Comparison of ENCODE assay signal across 10 cellular contexts in the genomic region with DNA sequence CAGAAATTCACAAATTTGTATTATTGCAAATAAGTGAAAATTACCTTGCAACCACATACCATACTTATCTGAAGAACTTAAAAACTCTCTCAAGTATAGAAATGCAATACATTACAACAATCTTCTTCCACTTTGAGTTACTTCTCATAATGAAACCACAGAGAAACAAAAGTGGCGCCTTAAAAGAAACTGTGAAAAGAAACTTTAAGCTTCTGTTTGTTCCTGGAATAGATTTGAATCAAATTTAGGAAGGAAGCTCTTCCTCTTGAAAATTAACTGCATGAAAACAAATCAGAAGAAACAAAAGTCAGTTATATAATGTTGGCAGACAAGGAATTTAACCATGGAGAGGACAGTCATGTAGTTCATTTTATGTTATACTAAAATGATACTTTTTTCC. TPM values are rescaled to one million over a fixed set of nuclear protein-coding genes. Genes with fewer than 3 reads are reported as not detected.
A peak's percentile ranks its signal among the peaks of the same experiment; 100 is the strongest.
DNase-seq lines count a peak whose midpoint lies in the region; ATAC-seq, FAIRE-seq and TF ChIP-seq lines count a peak whose summit lies in the region.
"Had no signal": no experiment of that assay in that cellular context is flagged by ENCODE, and none has a peak within 500 bp of the region (broad histone marks: within the 10 kb centered on the region; RNA-seq: fewer than 3 reads in every experiment).

No MANE protein-coding gene starts in this region.

- H3K4me3 ChIP-seq in liver (ENCODE audit: low read depth in 1 of 3, low read length in 3 of 3), result no peak overlapping the region
- no peak overlapping the region for H3K4me3 ChIP-seq in HepG2 (replicated peaks in 1 of 3; ENCODE audit: insufficient read depth in 1 of 3, low read depth in 2 of 3, low read length in 3 of 3)
- no peak overlapping the region for H3K4me3 ChIP-seq in upper lobe of right lung
- H3K4me3 ChIP-seq in tibial artery, result no peak overlapping the region

- no TSS peak for BruUV-seq in HepG2 (replicated peaks; lab: Mats Ljungman, UMichigan)

- no peak for TF ChIP-seq POLR2A in HepG2 (IDR thresholded peaks at IDR 0.05; ENCODE audit: insufficient read depth in 1 of 2, low read depth in 2 of 2, low read length in 2 of 2)

- WGBS in liver, result 72% methylated on average over 1 of the region's 1 CpG
- 94% methylated on average over 1 of the region's 1 CpG for WGBS in HepG2 (ENCODE audit: low lambda C conversion rate)

- H3K9me3 Mint-ChIP-seq in activated CD4-positive, alpha-beta memory T cell treated with anti-CD3 and anti-CD28 coated beads, Interleukin-2, amount 10 ng/mL, durations not matched to agents 7 days and 5 days, result peaks cover 25% of the 10 kb centered on the region

- in situ Hi-C loops in HepG2 (cut with HindIII; ENCODE audit: extremely low pct_ligation_motif_present, low pct_unique_long_range_greater_than_20kb), result no loop called here

- no peak for DNase-seq in HepG2 (ENCODE audit: low spot score)
- no peak for DNase-seq in activated CD4-positive, alpha-beta memory T cell treated with anti-CD3 and anti-CD28 coated beads, Interleukin-2, amount 10 ng/mL, durations not matched to agents 7 days and 5 days
- DNase-seq in upper lobe of right lung, result no peak
- no peak for DNase-seq in NCI-H2227 (lab: John Stamatoyannopoulos, UW; ENCODE audit: unreplicated experiment)
- DNase-seq in glomerular visceral epithelial cell (ENCODE audit: extremely low spot score), result no peak
- DNase-seq in tibial artery, result no peak
- DNase-seq: stimulated activated CD4-positive, alpha-beta T cell treated with anti-CD3 and anti-CD28 coated beads, Interleukin-12 subunit alpha, Interleukin-12 subunit beta, amount 100 ng/mL, for 4 hours had no signal

- no peaks in the 10 kb centered on the region for H3K79me2 ChIP-seq in HepG2 (ENCODE audit: insufficient read depth, low read length)

- H3K27me3 ChIP-seq in liver (ENCODE audit: control insufficient read depth in 4 of 4, insufficient read depth in 4 of 4, low read length in 3 of 4) (no peaks in the 10 kb centered on the region), HepG2 (ENCODE audit: control insufficient read depth in 1 of 2, insufficient read depth in 2 of 2, low read length in 2 of 2) (no peaks in the 10 kb centered on the region), upper lobe of right lung (no peaks in the 10 kb centered on the region), tibial artery (no peaks in the 10 kb centered on the region)

- H3K9me3 ChIP-seq in liver (ENCODE audit: control insufficient read depth in 4 of 4, low read length in 3 of 4) (no peaks in the 10 kb centered on the region), HepG2 (ENCODE audit: low read length) (no peaks in the 10 kb centered on the region), upper lobe of right lung (no peaks in the 10 kb centered on the region), tibial artery (no peaks in the 10 kb centered on the region)

- no peaks in the 10 kb centered on the region for H3K36me3 ChIP-seq in liver (ENCODE audit: control insufficient read depth in 4 of 4, insufficient read depth in 3 of 4, low read depth in 1 of 4, low read length in 3 of 4)
- no peaks in the 10 kb centered on the region for H3K36me3 ChIP-seq in HepG2 (replicated peaks in 1 of 2; ENCODE audit: control insufficient read depth in 1 of 2, insufficient read depth in 2 of 2, low read length in 2 of 2)
- H3K36me3 ChIP-seq in upper lobe of right lung, result no peaks in the 10 kb centered on the region
- H3K36me3 ChIP-seq in tibial artery, result no peaks in the 10 kb centered on the region

- TF ChIP-seq EP300 in HepG2 (IDR thresholded peaks at IDR 0.05; ENCODE audit: low read depth in 2 of 2, low read length in 2 of 2), result no peak
- TF ChIP-seq EP300 in HepG2 (CRISPR knock-in tag; IDR thresholded peaks at IDR 0.05; ENCODE audit: borderline replicate concordance), result no peak

- peaks cover 15 to 28% (median 18%) of the 10 kb centered on the region in 4 donors for H3K4me1 ChIP-seq in liver (ENCODE audit: control insufficient read depth in 4 of 4, insufficient read depth in 4 of 4, low read length in 3 of 4)
- H3K4me1 ChIP-seq in HepG2 (ENCODE audit: insufficient read depth, low read length), result peaks cover 25% of the 10 kb centered on the region
- peaks cover 34% of the 10 kb centered on the region for H3K4me1 ChIP-seq in upper lobe of right lung
- peaks cover 0 to under 1% (median 0%) of the 10 kb centered on the region in 4 donors for H3K4me1 ChIP-seq in tibial artery

- peaks cover 43% of the 10 kb centered on the region for H3K36me3 Mint-ChIP-seq in activated CD4-positive, alpha-beta memory T cell treated with anti-CD3 and anti-CD28 coated beads, Interleukin-2, amount 10 ng/mL, durations not matched to agents 7 days and 5 days (ENCODE audit: low read depth)

- TF ChIP-seq RAD21 in liver (IDR thresholded peaks at IDR 0.05) (no peak), HepG2 (CRISPR knock-in tag; IDR thresholded peaks at IDR 0.05) (no peak)

- no peak overlapping the region for H3K4me2 ChIP-seq in HepG2 (ENCODE audit: low read depth, low read length)

- intact Hi-C loops in HepG2 (cut with micrococcal nuclease; ENCODE audit: unreplicated experiment) (no loop called here), upper lobe of right lung (cut with DNase I) (no loop called here), tibial artery (cut with DNase I; ENCODE audit: low total_unique reads) (no loop called here)

- POLR2A ChIA-PET in HepG2 (lab: Yijun Ruan, JAX), result no interaction called here
- POLR2A ChIA-PET in activated CD4-positive, alpha-beta memory T cell treated with anti-CD3 and anti-CD28 coated beads, Interleukin-2, amount 10 ng/mL, durations not matched to agents 7 days and 5 days (lab: Charles Lee), result interaction anchor here (1.1 to 6.7 kb wide), 9 partner anchors 11 to 68 kb away, joined by 3 to 54 read pairs (median 8); a partner anchor contains a TSS

- peak overlapping the region; percentile 49 for H3K4me3 Mint-ChIP-seq in activated CD4-positive, alpha-beta memory T cell treated with anti-CD3 and anti-CD28 coated beads, Interleukin-2, amount 10 ng/mL, durations not matched to agents 7 days and 5 days

- TF ChIP-seq CTCF in liver (IDR thresholded peaks at IDR 0.05; ENCODE audit: low read depth, low read length, missing input control) (no peak), HepG2 (CRISPR knock-in tag; IDR thresholded peaks at IDR 0.05) (no peak), upper lobe of right lung (IDR thresholded peaks at IDR 0.05) (no peak), tibial artery (IDR thresholded peaks at IDR 0.05) (no peak)

- no peak for FAIRE-seq in HepG2 (lab: Jason Lieb, UNC)
- FAIRE-seq: frontal cortex had no signal

- no peak overlapping the region for H2AFZ ChIP-seq in HepG2 (ENCODE audit: low read length)

- H3K9ac ChIP-seq in liver (ENCODE audit: low read depth in 1 of 2, low read length in 2 of 2) (no peak overlapping the region), HepG2 (ENCODE audit: insufficient read depth, low read depth, low read length) (no peak overlapping the region)

- CTCF ChIA-PET in HepG2 (lab: Yijun Ruan, JAX; ENCODE audit: low intra/inter-chr PET ratio, low total read pairs), result no interaction called here
- CTCF ChIA-PET in activated CD4-positive, alpha-beta memory T cell treated with anti-CD3 and anti-CD28 coated beads, Interleukin-2, amount 10 ng/mL, durations not matched to agents 7 days and 5 days (lab: Charles Lee), result interaction anchor here (1.1 to 4.8 kb wide), 4 partner anchors 15 to 103 kb away, joined by 3 to 33 read pairs (median 6); no protein-coding TSS in a partner anchor

- H3K4me1 Mint-ChIP-seq in activated CD4-positive, alpha-beta memory T cell treated with anti-CD3 and anti-CD28 coated beads, Interleukin-2, amount 10 ng/mL, durations not matched to agents 7 days and 5 days, result peaks cover 90% of the 10 kb centered on the region

- H3K27ac ChIP-seq in liver (ENCODE audit: low read depth in 1 of 2, low read length in 2 of 2) (peak overlapping the region in 1 of 2 donors; percentile 57), HepG2 (ENCODE audit: extremely low read length, insufficient read depth, low read length) (no peak overlapping the region), upper lobe of right lung (peak overlapping the region; percentile 56), tibial artery (no peak overlapping the region)

- ATAC-seq in HepG2 (no peak), HG03064 (IDR thresholded peaks at IDR 0.05; ENCODE audit: low read depth, unreplicated experiment) (peak; percentile 89), upper lobe of right lung (no peak)

- peak overlapping the region; percentile 91 for H3K27ac Mint-ChIP-seq in activated CD4-positive, alpha-beta memory T cell treated with anti-CD3 and anti-CD28 coated beads, Interleukin-2, amount 10 ng/mL, durations not matched to agents 7 days and 5 days

- H4K20me1 ChIP-seq in HepG2 (ENCODE audit: insufficient read depth, low read length), result no peaks in the 10 kb centered on the region

- no peaks in the 10 kb centered on the region for H3K27me3 Mint-ChIP-seq in activated CD4-positive, alpha-beta memory T cell treated with anti-CD3 and anti-CD28 coated beads, Interleukin-2, amount 10 ng/mL, durations not matched to agents 7 days and 5 days

RNA-seq across cellular contexts. Expression of a gene that starts 57.5 kb away (rescaled TPM):
- total RNA-seq in liver (10 to 100 TPM; 55.4 to 67.1 TPM), HepG2 (2016; rRNA removed; fragmentation: Illumina TruSeq; extraction: Trizol) (5.3 and 8.4 TPM in 2 replicates), upper lobe of right lung (140 TPM)
- polyA plus RNA-seq in liver (10 to 100 TPM; 16.2 to 19.5 TPM), HepG2 (2011; rRNA removed) (9.9 and 20.3 TPM in 2 replicates)
- total RNA-seq in HepG2 (2016; cell fraction: cytosol; rRNA removed; fragmentation: Illumina TruSeq; extraction: Trizol; ENCODE audit: low read depth), result 1.4 and 1.9 TPM in 2 replicates
- total RNA-seq in HepG2 (2016; cell fraction: insoluble cytoplasmic fraction; rRNA removed; fragmentation: Illumina TruSeq; extraction: Trizol), result 6.3 and 9.1 TPM in 2 replicates
- 2.8 and 4.1 TPM in 2 replicates for total RNA-seq in HepG2 (2016; cell fraction: membrane; rRNA removed; fragmentation: Illumina TruSeq; extraction: Trizol)
- 6.0 and 7.6 TPM in 2 replicates for total RNA-seq in HepG2 (2016; cell fraction: nucleus; rRNA removed; fragmentation: Illumina TruSeq; extraction: Trizol)
- polyA plus RNA-seq in HepG2 (2011; cell fraction: cytosol; rRNA removed), result 7.7 and 20.5 TPM in 2 replicates
- polyA plus RNA-seq in HepG2 (2011; cell fraction: nucleus; rRNA removed), result 1.8 and 3.8 TPM in 2 replicates
- polyA plus RNA-seq in HepG2 (2012), result 30.8 and 49.4 TPM in 2 replicates
- polyA plus RNA-seq in HepG2 (2016; cell fraction: cytosol; fragmentation: Illumina TruSeq; extraction: Trizol; ENCODE audit: low read depth), result 1.2 and 1.3 TPM in 2 replicates
- 5.5 and 5.7 TPM in 2 replicates for polyA plus RNA-seq in HepG2 (2016; cell fraction: insoluble cytoplasmic fraction; fragmentation: Illumina TruSeq; extraction: Trizol; ENCODE audit: low read depth)
- 1.5 and 2.5 TPM in 2 replicates for polyA plus RNA-seq in HepG2 (2016; cell fraction: membrane; fragmentation: Illumina TruSeq; extraction: Trizol; ENCODE audit: low read depth)
- 9.4 and 10.5 TPM in 2 replicates for polyA plus RNA-seq in HepG2 (2016; cell fraction: nucleus; fragmentation: Illumina TruSeq; extraction: Trizol; ENCODE audit: insufficient read depth, low read depth)
- 1.5 and 11.8 TPM in 2 replicates for polyA minus RNA-seq in HepG2 (2011; rRNA and poly(A)+ RNA removed; ENCODE audit: low replicate concordance)
- 2.1 and 6.0 TPM in 2 replicates for polyA minus RNA-seq in HepG2 (2011; cell fraction: cytosol; rRNA and poly(A)+ RNA removed)
- 5.4 and 9.8 TPM in 2 replicates for polyA minus RNA-seq in HepG2 (2011; cell fraction: nucleus; rRNA and poly(A)+ RNA removed)
- 100 to 1,000 TPM; 118 to 119 TPM for total RNA-seq in activated CD4-positive, alpha-beta memory T cell treated with anti-CD3 and anti-CD28 coated beads, Interleukin-2, amount 10 ng/mL, durations not matched to agents 7 days and 5 days
